ENCODE assay signal across 8 cellular contexts in genomic region chr15:73053398-73053723, GRCh38. TPM values are rescaled to one million over a fixed set of nuclear protein-coding genes. Genes with fewer than 3 reads are reported as not detected.
DNase-seq lines count a peak whose midpoint lies in the region; ATAC-seq and TF ChIP-seq lines count a peak whose summit lies in the region.

No MANE protein-coding gene starts in this region.

- H3K27ac ChIP-seq in BLaER1 (peak overlapping the region; percentile 73; the same call in 1 of the 2 replicates), MM.1S (ENCODE audit: low read length) (no peak overlapping the region)

- no peaks in the 10 kb centered on the region for H3K9me3 Mint-ChIP-seq in effector memory CD8-positive, alpha-beta T cell
- no peaks in the 10 kb centered on the region for H3K9me3 Mint-ChIP-seq in neural crest cell

- peak overlapping the region; percentile 86 to 88 for H3K4me3 Mint-ChIP-seq in effector memory CD8-positive, alpha-beta T cell
- no peak overlapping the region for H3K4me3 Mint-ChIP-seq in neural crest cell

- no peaks in the 10 kb centered on the region for H3K9me2 ChIP-seq in MM.1S (replicated peaks; ENCODE audit: insufficient read depth, low read length)

- H3K9ac ChIP-seq in BLaER1 (peak overlapping the region; percentile 82), MM.1S (ENCODE audit: low read length) (peak overlapping the region; percentile 55; the same call in 1 of the 2 replicates)

- peak overlapping the region; percentile 89 for H3K4me3 ChIP-seq in BLaER1
- peak overlapping the region; percentile 69 for H3K4me3 ChIP-seq in MM.1S (ENCODE audit: low read length)

- H3K4me1 Mint-ChIP-seq in effector memory CD8-positive, alpha-beta T cell (ENCODE audit: low read depth in 2 of 2), result peaks cover 5 to 11% of the 10 kb centered on the region in 2 donors
- H3K4me1 Mint-ChIP-seq in neural crest cell, result peaks cover 35% of the 10 kb centered on the region

- H3K79me2 ChIP-seq in MM.1S (ENCODE audit: low read length), result peaks cover 44% of the 10 kb centered on the region

- no peaks in the 10 kb centered on the region for H3K9me3 ChIP-seq in BLaER1
- no peaks in the 10 kb centered on the region for H3K9me3 ChIP-seq in MM.1S (replicated peaks; ENCODE audit: insufficient read depth, low read length)

- no peaks in the 10 kb centered on the region for H3K36me3 ChIP-seq in BLaER1
- H3K36me3 ChIP-seq in MM.1S (replicated peaks; ENCODE audit: insufficient read depth, low read length), result no peaks in the 10 kb centered on the region

- H3F3A ChIP-seq in MM.1S (ENCODE audit: insufficient read depth, low read length), result peaks cover 4% of the 10 kb centered on the region; the same call in 1 of the 2 replicates

- no peaks in the 10 kb centered on the region for H3K27me3 Mint-ChIP-seq in effector memory CD8-positive, alpha-beta T cell
- H3K27me3 Mint-ChIP-seq in neural crest cell (ENCODE audit: low read depth), result no peaks in the 10 kb centered on the region

- TF ChIP-seq CTCF in MM.1S (IDR thresholded peaks at IDR 0.05; ENCODE audit: low read length) (no peak), neural crest cell (conservative IDR thresholded peaks at IDR 0.05) (no peak)

- H3K4me1 ChIP-seq in BLaER1 (peaks cover 12% of the 10 kb centered on the region), MM.1S (ENCODE audit: low read length) (peaks cover 11% of the 10 kb centered on the region; the same call in 1 of the 2 replicates)

- DNase-seq in MM.1S, result peak; percentile 52
- DNase-seq in effector memory CD8-positive, alpha-beta T cell, result no peak
- no peak for DNase-seq in neural crest cell (ENCODE audit: low read depth, low spot score)
- no peak for DNase-seq in stimulated activated CD4-positive, alpha-beta T cell treated with anti-CD3 and anti-CD28 coated beads, Interleukin-15, amount 100 ng/mL, for 24 hours
- no peak for DNase-seq in NCI-H82 treated with DMSO at 0.1 percent for 48 hours (lab: John Stamatoyannopoulos, UW; ENCODE audit: unreplicated experiment)
- no peak for DNase-seq in NCI-H510A treated with DMSO at 0.1 percent for 48 hours (lab: John Stamatoyannopoulos, UW)
- no peak for DNase-seq in NCI-H1930 (lab: John Stamatoyannopoulos, UW)

- H3K27me3 ChIP-seq in BLaER1 (peaks cover 10% of the 10 kb centered on the region; the same call in 1 of the 2 replicates), MM.1S (replicated peaks; ENCODE audit: insufficient read depth, low read length) (no peaks in the 10 kb centered on the region)

- H4K20me1 ChIP-seq in BLaER1 (peaks cover 32% of the 10 kb centered on the region), MM.1S (ENCODE audit: insufficient read depth, low read length) (0 out of 2 replicates have a peak, but pooled peaks cover 3% of the 10 kb centered on the region)

- peaks cover 4% of the 10 kb centered on the region for H3K36me3 Mint-ChIP-seq in effector memory CD8-positive, alpha-beta T cell (ENCODE audit: insufficient read depth)
- H3K36me3 Mint-ChIP-seq in neural crest cell (ENCODE audit: low read depth), result no peaks in the 10 kb centered on the region

- H3K27ac Mint-ChIP-seq in effector memory CD8-positive, alpha-beta T cell, result peak overlapping the region; percentile 56
- peak overlapping the region; percentile 95 for H3K27ac Mint-ChIP-seq in neural crest cell (ENCODE audit: unreplicated experiment)

- peak overlapping the region; percentile 31 for H2AFZ ChIP-seq in MM.1S (ENCODE audit: low read length)

- ATAC-seq in effector memory CD8-positive, alpha-beta T cell (replicated peaks), result no peak

- H3K4me2 ChIP-seq in BLaER1, result peak overlapping the region; percentile 76
- H3K4me2 ChIP-seq in MM.1S (ENCODE audit: low read depth, low read length), result peak overlapping the region; percentile 83

RNA-seq across cellular contexts. Expression of gene NEO1, which starts 1.1 kb away (rescaled TPM):
- total RNA-seq in neural crest cell, result 75.6 and 80.1 TPM in 2 replicates
